ENCODE assay signal across 1 cellular context in genomic region chr11:35763772-35764171, GRCh38.
TF ChIP-seq lines count a peak whose summit lies in the region.

No MANE protein-coding gene starts in this region.

TF ChIP-seq in SK-N-SH, 30 proteins besides CTCF, POLR2A, EP300 and RAD21 (continued from another document):
- TF ChIP-seq REST (IDR thresholded peaks at IDR 0.05; ENCODE audit: low read depth, low read length) = no peak
- TF ChIP-seq ELF1 (IDR thresholded peaks at IDR 0.05) = no peak
- TF ChIP-seq TAF1 (IDR thresholded peaks at IDR 0.05; ENCODE audit: borderline replicate concordance, low read depth, low read length) = no peak
- TF ChIP-seq SMC3 (IDR thresholded peaks at IDR 0.05; ENCODE audit: low read depth, low read length) = no peak
